In the genomic region with DNA sequence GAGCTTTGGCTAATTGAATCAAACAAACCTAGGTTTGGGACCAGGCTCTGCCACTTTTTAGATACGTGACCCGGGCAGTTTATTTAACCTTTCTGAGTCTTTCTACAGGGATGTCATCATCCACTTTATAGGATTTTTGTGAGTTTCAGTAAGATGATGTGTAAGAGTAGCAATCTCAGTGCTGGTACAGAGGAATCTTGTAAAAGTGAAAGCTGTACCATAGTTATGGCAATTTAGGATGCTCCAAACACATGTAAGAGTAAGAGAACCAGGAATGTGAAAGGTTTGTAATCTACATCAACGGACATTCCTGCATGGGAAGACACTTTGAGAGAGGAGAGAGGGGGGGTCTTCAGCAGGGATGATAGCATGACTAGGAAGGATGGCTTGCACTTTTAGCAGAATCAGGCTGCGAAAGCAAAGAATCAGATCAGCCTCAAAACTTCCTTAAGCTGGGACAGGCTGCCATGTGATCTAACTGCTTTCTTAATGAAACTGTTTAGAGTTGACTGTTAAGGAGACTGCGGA, we compare ENCODE assay signal across 8 cellular contexts. TPM values are rescaled to one million over a fixed set of nuclear protein-coding genes. Genes with fewer than 3 reads are reported as not detected.
DNase-seq lines count a peak whose midpoint lies in the region; ATAC-seq lines count a peak whose summit lies in the region.

No MANE protein-coding gene starts in this region.

- H3K9me3 ChIP-seq in HUES6 (ENCODE audit: control insufficient read depth, insufficient read depth, low read depth, low read length) (no peaks in the 10 kb centered on the region), muscle layer of colon (ENCODE audit: low read length) (no peaks in the 10 kb centered on the region)

- in situ Hi-C loops in ACHN (cut with HindIII; ENCODE audit: low pct_ligation_motif_present, low pct_unique_long_range_greater_than_20kb, low sequenced_read_pairs), result no loop called here

- H3K27me3 ChIP-seq in HUES6 (ENCODE audit: control insufficient read depth, insufficient read depth, low read length) (no peaks in the 10 kb centered on the region), muscle layer of colon (ENCODE audit: control insufficient read depth in 1 of 2, insufficient read depth in 2 of 2, low read length in 2 of 2) (no peaks in the 10 kb centered on the region)

- DNase-seq in ACHN, result peak; percentile 17
- DNase-seq in central memory CD8-positive, alpha-beta T cell (ENCODE audit: low spot score in 2 of 2), result no peak
- no peak for DNase-seq in SIG-M5 (lab: John Stamatoyannopoulos, UW)
- no peak for DNase-seq in activated effector memory CD4-positive, alpha-beta T cell treated with anti-CD3 and anti-CD28 coated beads, Interleukin-2, amount 50 U/mL, for 16 hours
- no peak for DNase-seq in mesenteric fat pad (ENCODE audit: low spot score)

- H3K27ac Mint-ChIP-seq in central memory CD8-positive, alpha-beta T cell (ENCODE audit: low read depth), result peak overlapping the region; percentile 95

- H3K4me3 ChIP-seq in HUES6 (ENCODE audit: low read depth, low read length) (peak overlapping the region; percentile 76), muscle layer of colon (ENCODE audit: low read depth in 1 of 2, low read length in 2 of 2) (peak overlapping the region; percentile 89 to 97)

- H3K36me3 ChIP-seq in HUES6 (ENCODE audit: control insufficient read depth, insufficient read depth, low read length) (peaks cover 66% of the 10 kb centered on the region), muscle layer of colon (ENCODE audit: insufficient read depth, low read length) (peaks cover 35% of the 10 kb centered on the region)

- H3K9ac ChIP-seq in HUES6 (ENCODE audit: low read length) (peak overlapping the region; percentile 97), muscle layer of colon (ENCODE audit: low read length) (peak overlapping the region; percentile 84)

- H3K27ac ChIP-seq in HUES6 (ENCODE audit: low read depth, low read length) (peak overlapping the region; percentile 92; the same call in 1 of the 2 replicates), muscle layer of colon (ENCODE audit: low read depth, low read length) (peak overlapping the region; percentile 96)

- H3K4me3 Mint-ChIP-seq in central memory CD8-positive, alpha-beta T cell, result peak overlapping the region; percentile 90

- no peaks in the 10 kb centered on the region for H3K9me3 Mint-ChIP-seq in central memory CD8-positive, alpha-beta T cell

- H3K4me1 Mint-ChIP-seq in central memory CD8-positive, alpha-beta T cell, result peaks cover 41% of the 10 kb centered on the region

- peaks cover 18% of the 10 kb centered on the region for H3K4me1 ChIP-seq in HUES6 (ENCODE audit: control insufficient read depth, insufficient read depth, low read length)
- peaks cover 10% of the 10 kb centered on the region for H3K4me1 ChIP-seq in muscle layer of colon (ENCODE audit: insufficient read depth, low read length)

- H3K36me3 Mint-ChIP-seq in central memory CD8-positive, alpha-beta T cell (ENCODE audit: insufficient read depth), result peaks cover 43% of the 10 kb centered on the region

- no peak for ATAC-seq in central memory CD8-positive, alpha-beta T cell (replicated peaks; ENCODE audit: extremely low read depth, poor library complexity, severe bottlenecking)
- ATAC-seq in GM18909 (IDR thresholded peaks at IDR 0.05; ENCODE audit: poor library complexity, unreplicated experiment), result no peak

- no peaks in the 10 kb centered on the region for H3K27me3 Mint-ChIP-seq in central memory CD8-positive, alpha-beta T cell

RNA-seq across cellular contexts. Expression of a gene that starts 1.0 kb away (rescaled TPM):
- total RNA-seq in mesenteric fat pad, result 50.2 TPM

RNA-seq across cellular contexts. Expression of a gene that starts 20.3 kb away (rescaled TPM):
- 49.7 TPM for total RNA-seq in mesenteric fat pad

RNA-seq across cellular contexts. Expression of a gene that starts 33.0 kb away (rescaled TPM):
- total RNA-seq in mesenteric fat pad, result 33.0 TPM
